In genomic region chr7:67875558-67875957, GRCh38 we compare ENCODE assay signal across 2 cellular contexts.
TF ChIP-seq lines count a peak whose summit lies in the region.

No MANE protein-coding gene starts in this region.

TF ChIP-seq in HepG2, 621 proteins besides CTCF, POLR2A, EP300 and RAD21 (continued from another document):
- TF ChIP-seq THAP7 (CRISPR knock-in tag; IDR thresholded peaks at IDR 0.05) (no peak), ZNF414 (CRISPR knock-in tag; IDR thresholded peaks at IDR 0.05) (no peak), HDAC1 (CRISPR knock-in tag; IDR thresholded peaks at IDR 0.05) (no peak), TFAP4 (IDR thresholded peaks at IDR 0.05; ENCODE audit: borderline replicate concordance, low read depth) (no peak), ZBTB21 (CRISPR knock-in tag; IDR thresholded peaks at IDR 0.05) (no peak), MTERF4 (CRISPR knock-in tag; IDR thresholded peaks at IDR 0.05) (no peak), TFDP1 (CRISPR knock-in tag; IDR thresholded peaks at IDR 0.05; ENCODE audit: borderline replicate concordance) (no peak), ZNF441 (CRISPR knock-in tag; IDR thresholded peaks at IDR 0.05; ENCODE audit: borderline replicate concordance) (no peak), SPEN (CRISPR knock-in tag; IDR thresholded peaks at IDR 0.05; ENCODE audit: low read depth) (no peak), ZNF609 (CRISPR knock-in tag; IDR thresholded peaks at IDR 0.05; ENCODE audit: borderline replicate concordance) (no peak), ZSCAN21 (CRISPR knock-in tag; IDR thresholded peaks at IDR 0.05; ENCODE audit: borderline replicate concordance) (no peak), ATAD3A (CRISPR knock-in tag; IDR thresholded peaks at IDR 0.05) (no peak), MLX (CRISPR knock-in tag; IDR thresholded peaks at IDR 0.05) (no peak)

TF ChIP-seq in neural cell, 6 proteins besides CTCF, POLR2A, EP300 and RAD21 (continued from another document):
- TF ChIP-seq REST (IDR thresholded peaks at IDR 0.05; ENCODE audit: borderline replicate concordance) (peak; percentile 99), POLR2AphosphoS5 (IDR thresholded peaks at IDR 0.05) (peak; percentile 56)
TF ChIP-seq in neural cell: peak in this region for 2.
